In genomic region chr11:107293677-107294344, GRCh38 we compare ENCODE assay signal across 26 cellular contexts.
DNase-seq lines count a peak whose midpoint lies in the region; ATAC-seq and TF ChIP-seq lines count a peak whose summit lies in the region.
"Had no signal": no experiment of that assay in that cellular context is flagged by ENCODE, and none has a peak within 500 bp of the region (broad histone marks: within the 10 kb centered on the region; RNA-seq: fewer than 3 reads in every experiment).

No MANE protein-coding gene starts in this region.

- no peaks in the 10 kb centered on the region for H3K36me3 ChIP-seq in Caco-2 (ENCODE audit: control insufficient read depth, insufficient read depth, low read length)
- H3K36me3 ChIP-seq in HEK293 (ENCODE audit: control insufficient read depth in 2 of 2, insufficient read depth in 1 of 2, low read length in 2 of 2), result no peaks in the 10 kb centered on the region
- no peaks in the 10 kb centered on the region for H3K36me3 ChIP-seq in WERI-Rb-1
- H3K36me3 ChIP-seq in iPS-15b (ENCODE audit: control insufficient read depth, insufficient read depth, low read length), result no peaks in the 10 kb centered on the region
- H3K36me3 ChIP-seq in MG63, result no peaks in the 10 kb centered on the region

- no peaks in the 10 kb centered on the region for H3K27me3 Mint-ChIP-seq in Caco-2 (ENCODE audit: insufficient read depth, unreplicated experiment)
- H3K27me3 Mint-ChIP-seq: activated B cell treated with CpG ODN at 0.5 μM for 24 hours; activated CD4-positive, alpha-beta memory T cell treated with anti-CD3 and anti-CD28 coated beads, Interleukin-2, amount 10 ng/mL, durations not matched to agents 7 days and 5 days; CD4-positive, alpha-beta memory T cell had no signal

- H3K4me3 ChIP-seq in Caco-2 (ENCODE audit: low read depth, low read length) (no peak overlapping the region), HEK293 (ENCODE audit: low read depth, low read length) (no peak overlapping the region), WERI-Rb-1 (ENCODE audit: low read depth, low read length) (no peak overlapping the region), iPS-15b (ENCODE audit: low read depth, low read length) (peak overlapping the region; percentile 13), MG63 (no peak overlapping the region)
- H3K4me3 ChIP-seq: dorsolateral prefrontal cortex, gastroesophageal sphincter, psoas muscle, skin epidermis, thoracic aorta had no signal

- DNase-seq in Caco-2 (peak; percentile 71 to 78), WERI-Rb-1 (peak; percentile 84), MG63 (no peak), UCSD-AML1 (lab: John Stamatoyannopoulos, UW; ENCODE audit: unreplicated experiment) (no peak)
- DNase-seq: activated B cell treated with CpG ODN at 0.5 μM for 24 hours; activated CD4-positive, alpha-beta memory T cell treated with anti-CD3 and anti-CD28 coated beads, Interleukin-2, amount 10 ng/mL, durations not matched to agents 7 days and 5 days; activated naive CD4-positive, alpha-beta T cell treated with anti-CD3 and anti-CD28 coated beads for 36 hours; CD4-positive, alpha-beta memory T cell; central memory CD4-positive, alpha-beta T cell; DMS53; dorsolateral prefrontal cortex; psoas muscle; RPMI8226; SK-N-SH; stimulated activated CD4-positive, alpha-beta T cell treated with anti-CD3 and anti-CD28 coated beads, Interleukin-2, amount 100 ng/mL, for 24 hours; stimulated activated naive CD4-positive, alpha-beta T cell had no signal

- no peak for TF ChIP-seq CTCF in Caco-2 (IDR thresholded peaks at IDR 0.05; ENCODE audit: insufficient read depth in 1 of 2, low read depth in 1 of 2, low read length in 1 of 2, severe bottlenecking in 1 of 2, unreplicated experiment in 1 of 2)
- no peak for TF ChIP-seq CTCF in HEK293 (tag by site-specific recombination; IDR thresholded peaks at IDR 0.05)
- no peak for TF ChIP-seq CTCF in WERI-Rb-1 (IDR thresholded peaks at IDR 0.05; ENCODE audit: low read depth, low read length)

- H3K9me3 Mint-ChIP-seq in Caco-2 (ENCODE audit: unreplicated experiment), result peaks cover 23% of the 10 kb centered on the region

- no TSS peak for BruUV-seq in Caco-2 (replicated peaks; lab: Mats Ljungman, UMichigan)

- intact Hi-C loops in Caco-2 (cut with micrococcal nuclease; ENCODE audit: unreplicated experiment), result no loop called here

- H3K27ac ChIP-seq in HEK293 (ENCODE audit: extremely low read depth, low read depth, low read length) (no peak overlapping the region), WERI-Rb-1 (peak overlapping the region; percentile 46)
- H3K27ac ChIP-seq: dorsolateral prefrontal cortex, gastroesophageal sphincter, KMS-11, psoas muscle, skin epidermis, thoracic aorta had no signal

- no peak for ATAC-seq in GM18502 (IDR thresholded peaks at IDR 0.05; ENCODE audit: poor library complexity, unreplicated experiment)
- ATAC-seq in activated CD4-positive, CD25-positive, alpha-beta regulatory T cell treated with anti-CD3 and anti-CD28 coated beads, Interleukin-2, amount 50 U/mL, for 24 hours, result no peak
- ATAC-seq: gastroesophageal sphincter, left colon, psoas muscle had no signal

- H3K4me1 ChIP-seq in Caco-2, result 0 out of 2 replicates have a peak, but pooled peaks cover 8% of the 10 kb centered on the region
- H3K4me1 ChIP-seq in HEK293 (ENCODE audit: control insufficient read depth, insufficient read depth, low read length), result no peaks in the 10 kb centered on the region
- no peaks in the 10 kb centered on the region for H3K4me1 ChIP-seq in iPS-15b (ENCODE audit: control insufficient read depth, insufficient read depth, low read length)
- H3K4me1 ChIP-seq: gastroesophageal sphincter, psoas muscle had no signal

- H3K27ac Mint-ChIP-seq in Caco-2 (ENCODE audit: unreplicated experiment), result no peak overlapping the region
- H3K27ac Mint-ChIP-seq: activated B cell treated with CpG ODN at 0.5 μM for 24 hours; activated CD4-positive, alpha-beta memory T cell treated with anti-CD3 and anti-CD28 coated beads, Interleukin-2, amount 10 ng/mL, durations not matched to agents 7 days and 5 days; activated naive CD4-positive, alpha-beta T cell treated with anti-CD3 and anti-CD28 coated beads for 36 hours; CD4-positive, alpha-beta memory T cell; T-helper 2 cell treated with Interferon-gamma antibody and Interleukin-4, amounts not matched to agents 5 μg/mL and 100 μg/mL, for 36 hours had no signal

- H3K4me3 Mint-ChIP-seq in Caco-2 (ENCODE audit: unreplicated experiment), result peak overlapping the region; percentile 28
- H3K4me3 Mint-ChIP-seq: activated B cell treated with CpG ODN at 0.5 μM for 24 hours; activated CD4-positive, alpha-beta memory T cell treated with anti-CD3 and anti-CD28 coated beads, Interleukin-2, amount 10 ng/mL, durations not matched to agents 7 days and 5 days; activated naive CD4-positive, alpha-beta T cell treated with anti-CD3 and anti-CD28 coated beads for 36 hours; T-helper 2 cell treated with Interferon-gamma antibody and Interleukin-4, amounts not matched to agents 5 μg/mL and 100 μg/mL, for 36 hours had no signal

- POLR2A ChIA-PET in Caco-2 (lab: Charles Lee) (no interaction called here), HEK293 (lab: Yijun Ruan, JAX) (no interaction called here)

- H3K4me1 Mint-ChIP-seq in Caco-2 (ENCODE audit: low read depth, unreplicated experiment), result peaks cover 7% of the 10 kb centered on the region
- H3K4me1 Mint-ChIP-seq: activated B cell treated with CpG ODN at 0.5 μM for 24 hours; activated CD4-positive, alpha-beta memory T cell treated with anti-CD3 and anti-CD28 coated beads, Interleukin-2, amount 10 ng/mL, durations not matched to agents 7 days and 5 days; CD4-positive, alpha-beta memory T cell had no signal

- H3K9me3 ChIP-seq in Caco-2 (0 out of 2 replicates have a peak, but pooled peaks cover 5% of the 10 kb centered on the region), HEK293 (ENCODE audit: control insufficient read depth, insufficient read depth, low read depth, low read length) (no peaks in the 10 kb centered on the region), WERI-Rb-1 (ENCODE audit: severe bottlenecking) (peaks cover 2% of the 10 kb centered on the region), iPS-15b (ENCODE audit: control insufficient read depth, insufficient read depth, low read length) (no peaks in the 10 kb centered on the region), MG63 (no peaks in the 10 kb centered on the region)
- H3K9me3 ChIP-seq: SK-N-SH had no signal

- H3K27me3 ChIP-seq in Caco-2 (replicated peaks; ENCODE audit: control insufficient read depth, insufficient read depth, low read length) (no peaks in the 10 kb centered on the region), WERI-Rb-1 (ENCODE audit: insufficient read depth, low read depth, severe bottlenecking) (no peaks in the 10 kb centered on the region), iPS-15b (ENCODE audit: control insufficient read depth, insufficient read depth, low read length) (no peaks in the 10 kb centered on the region), MG63 (no peaks in the 10 kb centered on the region)
- H3K27me3 ChIP-seq: dorsolateral prefrontal cortex, gastroesophageal sphincter had no signal

- CTCF ChIA-PET in Caco-2 (lab: Charles Lee) (no interaction called here), HEK293 (lab: Yijun Ruan, JAX) (no interaction called here)

- no peaks in the 10 kb centered on the region for H3K36me3 Mint-ChIP-seq in Caco-2 (ENCODE audit: insufficient read depth, unreplicated experiment)

- no peak overlapping the region for H3K9ac ChIP-seq in iPS-15b (ENCODE audit: low read depth, low read length)
- H3K9ac ChIP-seq: KMS-11, SK-N-SH had no signal

TF ChIP-seq in HEK293, 187 proteins besides CTCF, POLR2A, EP300 and RAD21 (continues in another document):
- TF ChIP-seq ZBTB20 (tag by site-specific recombination; IDR thresholded peaks at IDR 0.05) (no peak), ZNF266 (tag by site-specific recombination; IDR thresholded peaks at IDR 0.05; ENCODE audit: low read depth) (no peak), ZBTB8A (tag by site-specific recombination; IDR thresholded peaks at IDR 0.05) (no peak), ZFHX2 (tag by site-specific recombination; conservative IDR thresholded peaks at IDR 0.05) (peak; percentile 33; the same call in 1 of the 2 replicates), ZNF23 (tag by site-specific recombination; IDR thresholded peaks at IDR 0.05; ENCODE audit: borderline replicate concordance) (no peak), ZNF184 (tag by site-specific recombination; IDR thresholded peaks at IDR 0.05) (no peak), MEIS1 (CRISPR knock-in tag; IDR thresholded peaks at IDR 0.05; ENCODE audit: borderline replicate concordance) (no peak), ZNF843 (tag by site-specific recombination; IDR thresholded peaks at IDR 0.05) (no peak), ZNF24 (tag by site-specific recombination; IDR thresholded peaks at IDR 0.05) (no peak), ZNF510 (tag by site-specific recombination; IDR thresholded peaks at IDR 0.05; ENCODE audit: insufficient replicate concordance) (no peak), TRIM28 (IDR thresholded peaks at IDR 0.05; ENCODE audit: borderline replicate concordance, low read length) (peak; percentile 31), ZNF473 (tag by site-specific recombination; IDR thresholded peaks at IDR 0.05) (no peak), ZNF155 (tag by site-specific recombination; IDR thresholded peaks at IDR 0.05) (no peak)
- TF ChIP-seq, protein P1, sequence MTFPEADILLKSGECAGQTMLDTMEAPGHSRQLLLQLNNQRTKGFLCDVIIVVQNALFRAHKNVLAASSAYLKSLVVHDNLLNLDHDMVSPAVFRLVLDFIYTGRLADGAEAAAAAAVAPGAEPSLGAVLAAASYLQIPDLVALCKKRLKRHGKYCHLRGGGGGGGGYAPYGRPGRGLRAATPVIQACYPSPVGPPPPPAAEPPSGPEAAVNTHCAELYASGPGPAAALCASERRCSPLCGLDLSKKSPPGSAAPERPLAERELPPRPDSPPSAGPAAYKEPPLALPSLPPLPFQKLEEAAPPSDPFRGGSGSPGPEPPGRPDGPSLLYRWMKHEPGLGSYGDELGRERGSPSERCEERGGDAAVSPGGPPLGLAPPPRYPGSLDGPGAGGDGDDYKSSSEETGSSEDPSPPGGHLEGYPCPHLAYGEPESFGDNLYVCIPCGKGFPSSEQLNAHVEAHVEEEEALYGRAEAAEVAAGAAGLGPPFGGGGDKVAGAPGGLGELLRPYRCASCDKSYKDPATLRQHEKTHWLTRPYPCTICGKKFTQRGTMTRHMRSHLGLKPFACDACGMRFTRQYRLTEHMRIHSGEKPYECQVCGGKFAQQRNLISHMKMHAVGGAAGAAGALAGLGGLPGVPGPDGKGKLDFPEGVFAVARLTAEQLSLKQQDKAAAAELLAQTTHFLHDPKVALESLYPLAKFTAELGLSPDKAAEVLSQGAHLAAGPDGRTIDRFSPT (tag by site-specific recombination; IDR thresholded peaks at IDR 0.05), result no peak

Comparison
In these comparisons a context has a peak if more than half of its experiments do, and no peak if none do; other contexts are left out.
1. DNase-seq: peak in Caco-2 (2 of 2) and WERI-Rb-1 (single experiment); none in MG63 (single experiment) and UCSD-AML1 (single experiment).